ENCODE assay signal across 1 cellular context in the genomic region with DNA sequence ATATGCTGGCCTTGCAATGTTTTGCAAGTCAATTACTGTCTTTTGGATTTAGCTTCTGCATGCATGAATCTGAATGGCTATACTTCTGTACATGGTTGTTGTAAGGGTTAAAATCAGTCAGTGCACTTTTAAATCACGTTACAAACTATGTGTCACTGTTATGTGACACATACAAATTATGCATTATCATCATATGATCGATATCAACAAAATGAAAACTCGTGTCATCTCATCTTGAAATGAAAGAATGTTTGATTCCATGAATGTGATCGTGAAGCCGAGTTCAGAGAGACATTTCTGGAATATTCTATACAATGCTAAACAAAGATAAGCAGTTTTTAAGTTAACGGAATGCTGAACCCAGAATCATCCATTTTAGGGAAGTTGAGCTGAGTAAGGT.
TF ChIP-seq lines count a peak whose summit lies in the region.

No MANE protein-coding gene starts in this region.

TF ChIP-seq in K562, 482 proteins besides CTCF, POLR2A, EP300 and RAD21 (continued from another document):
- TF ChIP-seq, protein P1, sequence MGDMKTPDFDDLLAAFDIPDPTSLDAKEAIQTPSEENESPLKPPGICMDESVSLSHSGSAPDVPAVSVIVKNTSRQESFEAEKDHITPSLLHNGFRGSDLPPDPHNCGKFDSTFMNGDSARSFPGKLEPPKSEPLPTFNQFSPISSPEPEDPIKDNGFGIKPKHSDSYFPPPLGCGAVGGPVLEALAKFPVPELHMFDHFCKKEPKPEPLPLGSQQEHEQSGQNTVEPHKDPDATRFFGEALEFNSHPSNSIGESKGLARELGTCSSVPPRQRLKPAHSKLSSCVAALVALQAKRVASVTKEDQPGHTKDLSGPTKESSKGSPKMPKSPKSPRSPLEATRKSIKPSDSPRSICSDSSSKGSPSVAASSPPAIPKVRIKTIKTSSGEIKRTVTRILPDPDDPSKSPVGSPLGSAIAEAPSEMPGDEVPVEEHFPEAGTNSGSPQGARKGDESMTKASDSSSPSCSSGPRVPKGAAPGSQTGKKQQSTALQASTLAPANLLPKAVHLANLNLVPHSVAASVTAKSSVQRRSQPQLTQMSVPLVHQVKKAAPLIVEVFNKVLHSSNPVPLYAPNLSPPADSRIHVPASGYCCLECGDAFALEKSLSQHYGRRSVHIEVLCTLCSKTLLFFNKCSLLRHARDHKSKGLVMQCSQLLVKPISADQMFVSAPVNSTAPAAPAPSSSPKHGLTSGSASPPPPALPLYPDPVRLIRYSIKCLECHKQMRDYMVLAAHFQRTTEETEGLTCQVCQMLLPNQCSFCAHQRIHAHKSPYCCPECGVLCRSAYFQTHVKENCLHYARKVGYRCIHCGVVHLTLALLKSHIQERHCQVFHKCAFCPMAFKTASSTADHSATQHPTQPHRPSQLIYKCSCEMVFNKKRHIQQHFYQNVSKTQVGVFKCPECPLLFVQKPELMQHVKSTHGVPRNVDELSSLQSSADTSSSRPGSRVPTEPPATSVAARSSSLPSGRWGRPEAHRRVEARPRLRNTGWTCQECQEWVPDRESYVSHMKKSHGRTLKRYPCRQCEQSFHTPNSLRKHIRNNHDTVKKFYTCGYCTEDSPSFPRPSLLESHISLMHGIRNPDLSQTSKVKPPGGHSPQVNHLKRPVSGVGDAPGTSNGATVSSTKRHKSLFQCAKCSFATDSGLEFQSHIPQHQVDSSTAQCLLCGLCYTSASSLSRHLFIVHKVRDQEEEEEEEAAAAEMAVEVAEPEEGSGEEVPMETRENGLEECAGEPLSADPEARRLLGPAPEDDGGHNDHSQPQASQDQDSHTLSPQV (IDR thresholded peaks at IDR 0.05) = no peak
- TF ChIP-seq PRPF4 (IDR thresholded peaks at IDR 0.05; ENCODE audit: insufficient read depth, low read depth, low read length, poor library complexity, severe bottlenecking) = no peak
TF ChIP-seq in K562: peak in this region for 1.
